ENCODE assay signal across 11 cellular contexts in genomic region chr9:3571500-3571899, GRCh38.
"Had no signal": no experiment of that assay in that cellular context is flagged by ENCODE, and none has a peak within 500 bp of the region (broad histone marks: within the 10 kb centered on the region; RNA-seq: fewer than 3 reads in every experiment).

No MANE protein-coding gene starts in this region.

- H3K36me3 ChIP-seq: HAP-1 had no signal

- H2AFZ ChIP-seq: GM23248, GM23338 had no signal

- H3K4me3 ChIP-seq: GM23248, GM23338, HAP-1 had no signal

- H3K4me1 ChIP-seq: HAP-1 had no signal

- H3K27ac Mint-ChIP-seq: GM23338, H9, HFFc6 had no signal

- H3K4me1 Mint-ChIP-seq: GM23338, H9 had no signal

- DNase-seq: GM23248, GOT3, H7, H9, HCEC 1CT, HFFc6 had no signal

- H3K4me2 ChIP-seq: GM23338 had no signal

- H3K9me3 Mint-ChIP-seq: GM23338, H9, HFFc6 had no signal

- H3K27ac ChIP-seq: GM23248 had no signal

- H3K9me3 ChIP-seq: HAP-1 had no signal

- FAIRE-seq: H1, H54 had no signal

- ATAC-seq: GM23338, HCT116 had no signal

- H3K4me3 Mint-ChIP-seq: GM23338, H9, HFFc6 had no signal

- H3K9ac ChIP-seq: GM23248 had no signal
